In genomic region chr16:21635694-21636093, GRCh38 we compare ENCODE assay signal across 6 cellular contexts. TPM values are rescaled to one million over a fixed set of nuclear protein-coding genes. Genes with fewer than 3 reads are reported as not detected.
"Had no signal": no experiment of that assay in that cellular context is flagged by ENCODE, and none has a peak within 500 bp of the region (broad histone marks: within the 10 kb centered on the region; RNA-seq: fewer than 3 reads in every experiment).

No MANE protein-coding gene starts in this region.

RNA-seq across cellular contexts. Expression of gene IGSF6, which starts 16.7 kb away (rescaled TPM):
- total RNA-seq: HepG2, HT1080, IMR-90, NCI-H460, SJSA1 had no signal
- polyA plus RNA-seq: HepG2, IMR-90 had no signal

RNA-seq across cellular contexts. Expression of gene OTOA, which starts 28.1 kb away (rescaled TPM):
- total RNA-seq: IMR-90, NCI-H460, Right ventricle myocardium superior, SJSA1 had no signal
